Comparison of ENCODE assay signal across 24 cellular contexts in the genomic region with DNA sequence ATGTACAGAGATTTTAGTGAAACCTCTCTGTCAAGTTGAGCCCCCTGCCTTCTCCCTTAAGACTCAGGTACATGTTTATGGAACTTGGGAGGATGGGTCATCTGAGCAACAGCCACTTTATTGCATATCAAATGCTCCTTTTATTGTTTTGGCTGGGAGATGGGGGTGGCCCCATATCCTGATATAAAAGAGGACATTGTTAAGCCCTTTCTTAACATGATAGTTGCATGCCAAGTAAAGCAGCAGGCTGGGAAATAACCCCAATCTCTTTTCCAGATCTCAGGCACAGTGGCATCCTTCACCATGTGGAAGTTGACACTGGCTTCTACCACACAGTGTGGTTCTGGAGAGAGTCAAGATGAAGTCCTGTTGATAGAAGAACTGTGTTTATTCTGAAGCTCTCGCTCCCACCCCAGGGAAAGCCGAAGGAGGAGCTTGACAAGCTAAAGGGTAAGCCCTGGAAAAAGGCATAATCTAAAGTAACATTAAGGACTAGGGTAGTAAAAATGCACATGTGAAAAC.
DNase-seq lines count a peak whose midpoint lies in the region; ATAC-seq, FAIRE-seq and TF ChIP-seq lines count a peak whose summit lies in the region.
"Had no signal": no experiment of that assay in that cellular context is flagged by ENCODE, and none has a peak within 500 bp of the region (broad histone marks: within the 10 kb centered on the region; RNA-seq: fewer than 3 reads in every experiment).

No MANE protein-coding gene starts in this region.

- H2AFZ ChIP-seq in endothelial cell of umbilical vein (ENCODE audit: low read depth, low read length) (no peak overlapping the region), mesenchymal stem cell (ENCODE audit: low read depth, low read length) (no peak overlapping the region)
- H2AFZ ChIP-seq: GM23338 had no signal

- H3K4me1 ChIP-seq in endothelial cell of umbilical vein (ENCODE audit: control insufficient read depth, extremely low read depth, insufficient read depth, low read length): peaks cover 9% of the 10 kb centered on the region
- peaks cover 6% of the 10 kb centered on the region for H3K4me1 ChIP-seq in mesenchymal stem cell (ENCODE audit: control insufficient read depth, insufficient read depth, low read depth, low read length)
- H3K4me1 ChIP-seq in body of pancreas: no peaks in the 10 kb centered on the region
- no peaks in the 10 kb centered on the region for H3K4me1 ChIP-seq in CD8-positive, alpha-beta memory T cell (ENCODE audit: insufficient read depth, low read length)
- H3K4me1 ChIP-seq: A549, BE2C, Caco-2 had no signal

- no peak overlapping the region for H3K14ac ChIP-seq in mesenchymal stem cell (ENCODE audit: low read length in 2 of 2)

- no peak overlapping the region for H3K4ac ChIP-seq in mesenchymal stem cell (ENCODE audit: low read depth in 1 of 2, low read length in 2 of 2)

- H4K8ac ChIP-seq in mesenchymal stem cell (ENCODE audit: low read length): no peak overlapping the region

- peak overlapping the region; percentile 88 for H2AK5ac ChIP-seq in mesenchymal stem cell (ENCODE audit: low read length, severe bottlenecking)

- H3K9ac ChIP-seq in endothelial cell of umbilical vein (replicated peaks; ENCODE audit: extremely low read depth, insufficient read depth, low read length) (no peak overlapping the region), mesenchymal stem cell (ENCODE audit: low read length) (no peak overlapping the region)
- H3K9ac ChIP-seq: BLaER1 treated with 17β-estradiol and CSF1 and Interleukin-3, amounts not matched to agents 10 nM and 100 nM had no signal

- no peaks in the 10 kb centered on the region for H3K79me2 ChIP-seq in endothelial cell of umbilical vein (ENCODE audit: control insufficient read depth, insufficient read depth, low read length)

- no peaks in the 10 kb centered on the region for H3K79me1 ChIP-seq in mesenchymal stem cell (replicated peaks; ENCODE audit: low read length, poor library complexity, severe bottlenecking)

- no peak overlapping the region for H2BK12ac ChIP-seq in mesenchymal stem cell (ENCODE audit: low read length in 2 of 2)

- no peak overlapping the region for H3K18ac ChIP-seq in mesenchymal stem cell (ENCODE audit: low read depth in 1 of 2, low read length in 2 of 2)

- 54% methylated on average over 2 of the region's 2 CpGs for WGBS in mesenchymal stem cell
- WGBS in body of pancreas, 2 donors: 73 to 74% methylated on average over 2 of the region's 2 CpGs

- BruUV-seq in endothelial cell of umbilical vein (replicated peaks; lab: Mats Ljungman, UMichigan): no TSS peak

- ATAC-seq in sciatic nerve (peak; percentile 10), body of pancreas (no peak)
- ATAC-seq: A549, GM12878, GM23338, HCT116 had no signal

- POLR2A ChIA-PET in endothelial cell of umbilical vein (lab: Charles Lee): no interaction called here
- POLR2A ChIA-PET in CD8-positive, alpha-beta memory T cell (lab: Charles Lee): no interaction called here

- no peaks in the 10 kb centered on the region for H3K9me3 ChIP-seq in endothelial cell of umbilical vein (replicated peaks; ENCODE audit: control insufficient read depth, insufficient read depth, low read length)
- H3K9me3 ChIP-seq in mesenchymal stem cell (ENCODE audit: control insufficient read depth, low read length): no peaks in the 10 kb centered on the region
- no peaks in the 10 kb centered on the region for H3K9me3 ChIP-seq in body of pancreas
- H3K9me3 ChIP-seq in CD8-positive, alpha-beta memory T cell (ENCODE audit: low read length): no peaks in the 10 kb centered on the region
- H3K9me3 ChIP-seq: BE2C, Caco-2 had no signal

- H3K36me3 Mint-ChIP-seq in CD8-positive, alpha-beta memory T cell: no peaks in the 10 kb centered on the region
- H3K36me3 Mint-ChIP-seq: CD14-positive monocyte had no signal

- H3K4me3 Mint-ChIP-seq in CD8-positive, alpha-beta memory T cell: no peak overlapping the region
- H3K4me3 Mint-ChIP-seq: CD4-positive, alpha-beta T cell; GM23338; H9 had no signal

- peaks cover 0 to 3% of the 10 kb centered on the region in 2 experiments for H3K27me3 ChIP-seq in endothelial cell of umbilical vein (ENCODE audit: control insufficient read depth in 2 of 2, insufficient read depth in 2 of 2, low read length in 2 of 2)
- no peaks in the 10 kb centered on the region for H3K27me3 ChIP-seq in mesenchymal stem cell (ENCODE audit: control insufficient read depth in 1 of 2, insufficient read depth in 1 of 2, low read length in 2 of 2)
- H3K27me3 ChIP-seq in body of pancreas: no peaks in the 10 kb centered on the region
- H3K27me3 ChIP-seq in CD8-positive, alpha-beta memory T cell (ENCODE audit: insufficient read depth, low read length, poor library complexity, severe bottlenecking): no peaks in the 10 kb centered on the region
- H3K27me3 ChIP-seq: BE2C; BLaER1 treated with 17β-estradiol and CSF1 and Interleukin-3, amounts not matched to agents 10 nM and 100 nM had no signal

- H3K27me3 Mint-ChIP-seq in CD8-positive, alpha-beta memory T cell: peaks cover 0 to 2% of the 10 kb centered on the region in 2 donors
- H3K27me3 Mint-ChIP-seq: CD4-positive, alpha-beta T cell had no signal

- DNase-seq in COLO829 (ENCODE audit: low spot score) (peak; percentile 78), endothelial cell of umbilical vein (ENCODE audit: low read depth, low spot score) (peak; percentile 4), mesenchymal stem cell (no peak), sciatic nerve (ENCODE audit: low spot score) (no peak), RKO (ENCODE audit: low spot score) (no peak), body of pancreas (no peak)
- no peak for DNase-seq in CD8-positive, alpha-beta memory T cell
- DNase-seq: 8988T; ACHN; AML-193; BE2C; Caco-2; CD4-positive, alpha-beta T cell; DMS153; DND-41; H9 had no signal

- H3K4me1 Mint-ChIP-seq in CD8-positive, alpha-beta memory T cell: no peaks in the 10 kb centered on the region
- H3K4me1 Mint-ChIP-seq: CD14-positive monocyte, GM23338, H9 had no signal

- no peaks in the 10 kb centered on the region for H4K20me1 ChIP-seq in endothelial cell of umbilical vein (replicated peaks; ENCODE audit: control insufficient read depth, extremely low read depth, insufficient read depth, low read length)
- H4K20me1 ChIP-seq: BLaER1 treated with 17β-estradiol and CSF1 and Interleukin-3, amounts not matched to agents 10 nM and 100 nM had no signal

- H2BK15ac ChIP-seq in mesenchymal stem cell (ENCODE audit: low read depth, poor library complexity, severe bottlenecking): no peak overlapping the region

- no peak for FAIRE-seq in endothelial cell of umbilical vein (lab: Jason Lieb, UNC)
- FAIRE-seq: A549, G401.6, GM12878, GM19239 had no signal

- dilution Hi-C loops in endothelial cell of umbilical vein (cut with MboI; ENCODE audit: extremely low pct_ligation_motif_present, low sequenced_read_pairs): no loop called here

- no peak overlapping the region for H3K27ac ChIP-seq in endothelial cell of umbilical vein (ENCODE audit: insufficient read depth, low read depth, low read length)
- H3K27ac ChIP-seq in mesenchymal stem cell (ENCODE audit: low read length, poor library complexity, severe bottlenecking): no peak overlapping the region
- H3K27ac ChIP-seq in body of pancreas: no peak overlapping the region
- no peak overlapping the region for H3K27ac ChIP-seq in CD8-positive, alpha-beta memory T cell (ENCODE audit: low read depth, low read length)
- H3K27ac ChIP-seq: A549; BLaER1 treated with 17β-estradiol and CSF1 and Interleukin-3, amounts not matched to agents 10 nM and 100 nM had no signal

- no peak overlapping the region for H2BK120ac ChIP-seq in mesenchymal stem cell (ENCODE audit: low read depth, low read length)

- H3K9me1 ChIP-seq in endothelial cell of umbilical vein (replicated peaks; ENCODE audit: control insufficient read depth, extremely low read depth, insufficient read depth, low read length): no peaks in the 10 kb centered on the region

- H3K4me3 ChIP-seq in endothelial cell of umbilical vein (replicated peaks in 1 of 3; ENCODE audit: insufficient read depth in 1 of 3, low read depth in 1 of 3, low read length in 3 of 3): no peak overlapping the region
- H3K4me3 ChIP-seq in mesenchymal stem cell (ENCODE audit: insufficient read depth in 1 of 2, low read depth in 1 of 2, low read length in 2 of 2): no peak overlapping the region
- no peak overlapping the region for H3K4me3 ChIP-seq in body of pancreas
- no peak overlapping the region for H3K4me3 ChIP-seq in CD8-positive, alpha-beta memory T cell (ENCODE audit: low read length)
- H3K4me3 ChIP-seq: A549; BLaER1 treated with 17β-estradiol and CSF1 and Interleukin-3, amounts not matched to agents 10 nM and 100 nM; GM12878; GM23338 had no signal

- H3K9me3 Mint-ChIP-seq in CD8-positive, alpha-beta memory T cell: peaks cover 0 to 16% (median 10%) of the 10 kb centered on the region in 5 donors
- H3K9me3 Mint-ChIP-seq: CD4-positive, alpha-beta T cell; GM23338; H9 had no signal

- intact Hi-C loops in endothelial cell of umbilical vein (cut with micrococcal nuclease) (no loop called here), sciatic nerve (cut with DNase I) (no loop called here), body of pancreas (cut with DNase I) (no loop called here)

- TF ChIP-seq POLR2A in endothelial cell of umbilical vein (IDR thresholded peaks at IDR 0.05; ENCODE audit: low read depth, low read length) (no peak), body of pancreas (IDR thresholded peaks at IDR 0.05) (no peak)

- no peak overlapping the region for H3K27ac Mint-ChIP-seq in CD8-positive, alpha-beta memory T cell
- H3K27ac Mint-ChIP-seq: CD14-positive monocyte; CD4-positive, alpha-beta T cell; GM23338; H9 had no signal

- no peak for TF ChIP-seq CTCF in endothelial cell of umbilical vein (IDR thresholded peaks at IDR 0.05; ENCODE audit: extremely low read depth in 1 of 2, insufficient read depth in 1 of 2, low read depth in 1 of 2, low read length in 2 of 2)
- no peak for TF ChIP-seq CTCF in body of pancreas (IDR thresholded peaks at IDR 0.05)

- no peak overlapping the region for H3K23ac ChIP-seq in mesenchymal stem cell (ENCODE audit: low read length in 2 of 2)

- no peak overlapping the region for H2BK5ac ChIP-seq in mesenchymal stem cell (ENCODE audit: low read depth, low read length, poor library complexity, severe bottlenecking)

- no peak overlapping the region for H4K91ac ChIP-seq in mesenchymal stem cell (ENCODE audit: low read length)

- H3K4me2 ChIP-seq in endothelial cell of umbilical vein (ENCODE audit: insufficient read depth, low read length): no peak overlapping the region
- H3K4me2 ChIP-seq in mesenchymal stem cell (ENCODE audit: low read length, poor library complexity, severe bottlenecking): no peak overlapping the region
- H3K4me2 ChIP-seq: A549, GM23338 had no signal

- CTCF ChIA-PET in endothelial cell of umbilical vein (lab: Charles Lee): interaction anchor here (1.2 to 1.4 kb wide), 2 partner anchors 649 to 830 kb away, joined by 3 read pairs; no protein-coding TSS in a partner anchor
- CTCF ChIA-PET in CD8-positive, alpha-beta memory T cell (lab: Charles Lee): no interaction called here

- H3K36me3 ChIP-seq in endothelial cell of umbilical vein (ENCODE audit: control insufficient read depth in 2 of 2, extremely low read depth in 1 of 2, insufficient read depth in 2 of 2, low read length in 2 of 2) (no peaks in the 10 kb centered on the region), mesenchymal stem cell (ENCODE audit: control insufficient read depth in 1 of 2, insufficient read depth in 2 of 2, low read depth in 1 of 2, low read length in 2 of 2) (no peaks in the 10 kb centered on the region), body of pancreas (replicated peaks in 1 of 2; ENCODE audit: insufficient read depth in 1 of 2, low read depth in 2 of 2) (no peaks in the 10 kb centered on the region)
- no peaks in the 10 kb centered on the region for H3K36me3 ChIP-seq in CD8-positive, alpha-beta memory T cell (ENCODE audit: insufficient read depth, low read length)
- H3K36me3 ChIP-seq: BE2C; BLaER1 treated with 17β-estradiol and CSF1 and Interleukin-3, amounts not matched to agents 10 nM and 100 nM had no signal

Comparison
In these comparisons a context has a peak if more than half of its experiments do, and no peak if none do; other contexts are left out.
1. DNase-seq: peak in COLO829 (single experiment) and endothelial cell of umbilical vein (single experiment); none in mesenchymal stem cell (single experiment), sciatic nerve (single experiment), RKO (single experiment), body of pancreas (0 of 4) and CD8-positive, alpha-beta memory T cell (0 of 5).